In the genomic region with DNA sequence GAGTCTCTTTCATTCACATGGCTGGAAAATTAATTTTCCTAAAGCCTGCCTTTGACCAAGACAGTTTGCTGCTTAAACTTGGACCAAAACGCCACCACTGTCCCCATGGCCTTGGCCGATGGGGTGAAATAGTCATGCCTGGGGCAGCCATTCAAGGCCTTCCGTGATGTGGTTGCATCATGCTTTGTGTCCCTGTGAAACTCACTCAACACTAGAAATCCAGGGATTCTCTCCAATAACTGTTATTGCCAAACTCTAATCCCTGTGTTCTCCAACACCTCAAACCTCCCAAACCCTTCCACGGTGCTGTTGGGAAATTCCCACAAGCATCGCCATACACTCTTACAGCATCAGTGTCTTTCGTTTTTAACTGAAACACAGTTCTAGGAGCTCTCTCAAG, we compare ENCODE assay signal across 1 cellular context.
TF ChIP-seq lines count a peak whose summit lies in the region.

No MANE protein-coding gene starts in this region.

TF ChIP-seq in K562, 482 proteins besides CTCF, POLR2A, EP300 and RAD21:
- TF ChIP-seq NR4A1 (CRISPR knock-in tag; IDR thresholded peaks at IDR 0.05) (no peak), NR4A1 (tag; IDR thresholded peaks at IDR 0.05) (no peak), CEBPB (tag; IDR thresholded peaks at IDR 0.05) (peak; percentile 57), KHSRP (IDR thresholded peaks at IDR 0.05) (no peak), CEBPG (CRISPR knock-in tag; IDR thresholded peaks at IDR 0.05) (peak; percentile 57; the same call in 1 of the 2 replicates), CEBPG (tag; conservative IDR thresholded peaks at IDR 0.05 in 1 of 2, IDR thresholded peaks at IDR 0.05 in 1 of 2) (peak in 1 of 2 experiments; percentile 39; a peak in 1 of 4 replicates)
- TF ChIP-seq, protein P1, sequence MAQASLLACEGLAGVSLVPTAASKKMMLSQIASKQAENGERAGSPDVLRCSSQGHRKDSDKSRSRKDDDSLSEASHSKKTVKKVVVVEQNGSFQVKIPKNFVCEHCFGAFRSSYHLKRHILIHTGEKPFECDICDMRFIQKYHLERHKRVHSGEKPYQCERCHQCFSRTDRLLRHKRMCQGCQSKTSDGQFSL (CRISPR knock-in tag; IDR thresholded peaks at IDR 0.05): no peak
- TF ChIP-seq, protein P1 (tag; IDR thresholded peaks at IDR 0.05): 0 out of 4 replicates have a peak, but pooled peaks of 1 of the 2 experiments have one; percentile 13
- TF ChIP-seq, protein P2, sequence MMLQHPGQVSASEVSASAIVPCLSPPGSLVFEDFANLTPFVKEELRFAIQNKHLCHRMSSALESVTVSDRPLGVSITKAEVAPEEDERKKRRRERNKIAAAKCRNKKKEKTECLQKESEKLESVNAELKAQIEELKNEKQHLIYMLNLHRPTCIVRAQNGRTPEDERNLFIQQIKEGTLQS (IDR thresholded peaks at IDR 0.05): peak; percentile 39
- TF ChIP-seq, protein P2 (CRISPR knock-in tag; conservative IDR thresholded peaks at IDR 0.05): no peak
TF ChIP-seq in K562: peak in this region for 4.
